ENCODE assay signal across 10 cellular contexts in the genomic region with DNA sequence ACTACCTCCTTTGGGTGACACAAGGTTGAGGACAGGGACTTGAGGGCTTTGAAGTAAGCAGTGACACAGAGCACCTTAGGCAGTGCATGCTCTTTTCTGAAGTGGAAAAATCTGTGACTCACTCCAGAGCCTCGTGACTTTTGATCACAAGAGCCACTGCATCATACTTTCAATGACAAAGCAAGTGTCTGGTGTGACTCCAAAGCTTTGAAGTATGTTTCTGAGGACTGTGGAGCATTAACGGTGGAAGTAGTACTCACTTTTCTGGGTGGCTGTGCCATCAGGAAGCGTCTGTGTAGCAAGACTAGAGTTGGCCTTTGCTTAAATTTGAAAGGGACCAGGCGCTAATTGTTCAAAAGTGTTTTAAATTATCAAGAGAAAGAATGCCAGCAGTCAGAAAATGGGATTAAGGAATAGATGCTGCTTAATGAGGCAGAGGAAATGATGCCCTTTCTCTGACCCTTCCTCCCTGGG.
DNase-seq lines count a peak whose midpoint lies in the region; ATAC-seq, FAIRE-seq and TF ChIP-seq lines count a peak whose summit lies in the region.
"Had no signal": no experiment of that assay in that cellular context is flagged by ENCODE, and none has a peak within 500 bp of the region (broad histone marks: within the 10 kb centered on the region; RNA-seq: fewer than 3 reads in every experiment).

No MANE protein-coding gene starts in this region.

- H3K27me3 Mint-ChIP-seq in astrocyte (ENCODE audit: low read depth, unreplicated experiment) = no peaks in the 10 kb centered on the region

- H4K20me1 ChIP-seq in astrocyte (ENCODE audit: insufficient read depth, low read length) = no peaks in the 10 kb centered on the region

- peak; percentile 92 for ATAC-seq in left lung

- H3K79me2 ChIP-seq in astrocyte (ENCODE audit: insufficient read depth, low read length) = no peaks in the 10 kb centered on the region

- no peak overlapping the region for H3K4me3 Mint-ChIP-seq in astrocyte (ENCODE audit: unreplicated experiment)

- WGBS in spleen, 5 donors = 59 to 65% (median 62%) methylated on average over 4 of the region's 4 CpGs

- TF ChIP-seq CTCF in astrocyte (IDR thresholded peaks at IDR 0.05; ENCODE audit: insufficient read depth, low read depth, low read length) = no peak
- no peak for TF ChIP-seq CTCF in left lung (IDR thresholded peaks at IDR 0.05)
- TF ChIP-seq CTCF in spleen (IDR thresholded peaks at IDR 0.05 in 8 of 11, conservative IDR thresholded peaks at IDR 0.05 in 3 of 11) = no peak

- TF ChIP-seq POLR2A in spleen (IDR thresholded peaks at IDR 0.05) = no peak

- H3K4me3 ChIP-seq in astrocyte (ENCODE audit: insufficient read depth, low read depth, low read length) (no peak overlapping the region), left lung (no peak overlapping the region), spleen (no peak overlapping the region)

- peaks cover 28% of the 10 kb centered on the region for H3K4me1 Mint-ChIP-seq in astrocyte (ENCODE audit: low read depth, unreplicated experiment)

- H3K27ac ChIP-seq in astrocyte (ENCODE audit: low read depth, low read length) (peak overlapping the region; percentile 8), left lung (peak overlapping the region in 1 of 2 donors; percentile 55), spleen (no peak overlapping the region)

- H3K27me3 ChIP-seq in astrocyte (ENCODE audit: insufficient read depth, low read length) = no peaks in the 10 kb centered on the region
- H3K27me3 ChIP-seq in left lung = no peaks in the 10 kb centered on the region
- H3K27me3 ChIP-seq in spleen (replicated peaks in 1 of 7) = no peaks in the 10 kb centered on the region

- H3K36me3 Mint-ChIP-seq in astrocyte (ENCODE audit: low read depth, unreplicated experiment) = peaks cover 26% of the 10 kb centered on the region

- peak overlapping the region; percentile 6 for H3K4me2 ChIP-seq in astrocyte (ENCODE audit: low read length)

- H3K9me3 ChIP-seq in astrocyte (ENCODE audit: insufficient read depth, low read depth, low read length) (no peaks in the 10 kb centered on the region), left lung (no peaks in the 10 kb centered on the region), spleen (no peaks in the 10 kb centered on the region)

- no peak overlapping the region for H3K9ac ChIP-seq in astrocyte (ENCODE audit: low read length)

- no peak overlapping the region for H2AFZ ChIP-seq in astrocyte (ENCODE audit: low read depth, low read length)

- intact Hi-C loops in left lung (cut with DNase I) = no loop called here
- intact Hi-C loops in spleen (cut with DNase I; ENCODE audit: low total_unique reads) = no loop called here

- H3K36me3 ChIP-seq in astrocyte (ENCODE audit: insufficient read depth, low read length) = no peaks in the 10 kb centered on the region
- H3K36me3 ChIP-seq in left lung = no peaks in the 10 kb centered on the region
- no peaks in the 10 kb centered on the region for H3K36me3 ChIP-seq in spleen

- peaks cover 5% of the 10 kb centered on the region for H3K4me1 ChIP-seq in astrocyte (ENCODE audit: insufficient read depth, low read length)
- peaks cover 0 to 7% of the 10 kb centered on the region in 2 donors for H3K4me1 ChIP-seq in left lung
- H3K4me1 ChIP-seq in spleen = no peaks in the 10 kb centered on the region

- H3K27ac Mint-ChIP-seq in astrocyte (ENCODE audit: unreplicated experiment) = peak overlapping the region; percentile 86

- H3K9me3 Mint-ChIP-seq in astrocyte (ENCODE audit: unreplicated experiment) = peaks cover 3% of the 10 kb centered on the region

- DNase-seq in stimulated activated CD4-positive, alpha-beta T cell treated with anti-CD3 and anti-CD28 coated beads, Interleukin-1b, Interleukin-23, amount 100 ng/mL, for 48 hours = peak; percentile 37
- no peak for DNase-seq in stimulated activated CD4-positive, alpha-beta T cell treated with anti-CD3 and anti-CD28 coated beads, Interleukin-4, amount 100 ng/mL, for 24 hours
- DNase-seq in astrocyte (ENCODE audit: low read depth) (peak; percentile 57), left lung (no peak), SKM-1 treated with dmso at 0.1 percent for 144 hours (lab: John Stamatoyannopoulos, UW; ENCODE audit: unreplicated experiment) (no peak), spleen (no peak), NCI-H146 treated with DMSO at 0.1 percent for 48 hours (lab: John Stamatoyannopoulos, UW; ENCODE audit: unreplicated experiment) (no peak)
- no peak for DNase-seq in activated CD8-positive, alpha-beta memory T cell treated with anti-CD3 and anti-CD28 coated beads, Interleukin-2, amount 50 U/mL, for 4 hours
- DNase-seq: Kasumi-1 had no signal

- FAIRE-seq in astrocyte (lab: Jason Lieb, UNC) = no peak
- FAIRE-seq: islet of Langerhans had no signal

Comparison
In these comparisons a context has a peak if more than half of its experiments do, and no peak if none do; other contexts are left out.
1. DNase-seq: peak in stimulated activated CD4-positive, alpha-beta T cell treated with anti-CD3 and anti-CD28 coated beads, Interleukin-1b, Interleukin-23, amount 100 ng/mL, for 48 hours (single experiment) and astrocyte (single experiment); none in stimulated activated CD4-positive, alpha-beta T cell treated with anti-CD3 and anti-CD28 coated beads, Interleukin-4, amount 100 ng/mL, for 24 hours (single experiment), left lung (0 of 2), SKM-1 treated with dmso at 0.1 percent for 144 hours (single experiment), spleen (single experiment), NCI-H146 treated with DMSO at 0.1 percent for 48 hours (single experiment) and activated CD8-positive, alpha-beta memory T cell treated with anti-CD3 and anti-CD28 coated beads, Interleukin-2, amount 50 U/mL, for 4 hours (single experiment).